1 cellular context compared by ENCODE assay signal in the genomic region with DNA sequence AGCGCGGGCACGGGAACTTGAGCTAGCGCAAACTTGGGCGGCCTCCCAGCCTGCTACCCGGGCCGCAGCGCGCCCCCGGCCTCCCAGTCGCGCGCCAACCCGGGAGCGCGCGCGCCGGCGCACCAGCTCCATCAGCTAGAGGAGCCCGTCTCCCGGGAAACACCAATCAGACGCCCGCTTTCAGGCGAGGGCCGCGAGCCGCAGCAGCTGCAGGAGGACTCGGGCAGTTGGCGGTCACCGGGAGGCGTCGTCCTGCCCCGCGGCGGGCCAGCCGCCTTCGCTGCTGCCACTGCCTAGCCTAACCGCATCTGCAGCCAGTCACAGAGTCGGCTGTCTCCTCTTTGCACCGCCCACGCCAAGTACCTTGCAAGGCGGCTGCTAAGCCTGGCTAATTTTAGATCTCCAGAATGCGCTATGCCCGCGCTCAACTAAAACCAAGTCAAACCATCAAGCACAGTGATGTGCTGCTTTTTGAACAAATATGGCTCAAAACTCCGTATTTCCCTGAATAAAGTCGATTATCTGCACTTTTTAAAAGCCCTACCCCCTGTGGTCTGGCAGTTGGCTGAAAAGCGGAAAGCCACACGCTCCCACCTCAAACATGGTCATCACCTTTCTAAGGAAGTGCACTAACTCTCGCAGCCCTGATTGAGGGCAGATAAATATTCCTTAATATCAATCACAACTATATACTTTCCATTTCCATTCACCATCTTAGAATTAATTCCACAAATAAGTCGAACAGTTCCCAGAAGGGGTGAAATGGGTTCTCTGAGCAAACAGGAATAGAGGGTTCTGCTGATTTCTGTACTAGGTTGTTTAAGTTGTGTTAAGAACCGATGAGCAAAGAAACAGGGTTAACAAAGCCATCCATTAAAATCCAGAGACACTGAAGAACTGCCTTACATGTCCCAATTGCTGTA.
TF ChIP-seq lines count a peak whose summit lies in the region.

No MANE protein-coding gene starts in this region.

TF ChIP-seq in HEK293, 187 proteins besides CTCF, POLR2A, EP300 and RAD21 (continued from another document):
- TF ChIP-seq ZNF394 (tag by site-specific recombination; IDR thresholded peaks at IDR 0.05; ENCODE audit: borderline replicate concordance) (peak; percentile 14), PBX3 (CRISPR knock-in tag; IDR thresholded peaks at IDR 0.05) (peak; percentile 53; the same call in 1 of the 2 replicates), ZNF544 (tag by site-specific recombination; IDR thresholded peaks at IDR 0.05) (no peak), MEIS1 (CRISPR knock-in tag; IDR thresholded peaks at IDR 0.05; ENCODE audit: borderline replicate concordance) (no peak), REST (tag by site-specific recombination; IDR thresholded peaks at IDR 0.05) (no peak), ZNF670 (tag by site-specific recombination; IDR thresholded peaks at IDR 0.05; ENCODE audit: low read depth) (no peak), SP7 (tag by site-specific recombination; IDR thresholded peaks at IDR 0.05) (peak; percentile 42), ZNF561 (tag by site-specific recombination; IDR thresholded peaks at IDR 0.05; ENCODE audit: borderline replicate concordance) (peak; percentile 81; the same call in 1 of the 2 replicates), ZNF792 (tag by site-specific recombination; IDR thresholded peaks at IDR 0.05) (no peak), ZNF76 (tag by site-specific recombination; IDR thresholded peaks at IDR 0.05; ENCODE audit: borderline replicate concordance, low read depth) (no peak), ZNF830 (tag by site-specific recombination; IDR thresholded peaks at IDR 0.05; ENCODE audit: low read depth) (no peak), ZBTB8A (tag by site-specific recombination; IDR thresholded peaks at IDR 0.05) (peak; percentile 97), EGR2 (tag by site-specific recombination; IDR thresholded peaks at IDR 0.05; ENCODE audit: low read depth) (peak; percentile 76), ZNF555 (tag by site-specific recombination; conservative IDR thresholded peaks at IDR 0.05) (no peak), ZNF664 (tag by site-specific recombination; IDR thresholded peaks at IDR 0.05) (no peak), ZFP37 (tag by site-specific recombination; IDR thresholded peaks at IDR 0.05) (0 out of 2 replicates have a peak, but pooled peaks have one; percentile 20), ZNF623 (tag by site-specific recombination; IDR thresholded peaks at IDR 0.05) (no peak), MYNN (tag by site-specific recombination; IDR thresholded peaks at IDR 0.05; ENCODE audit: borderline replicate concordance) (no peak)
